In the genomic region with DNA sequence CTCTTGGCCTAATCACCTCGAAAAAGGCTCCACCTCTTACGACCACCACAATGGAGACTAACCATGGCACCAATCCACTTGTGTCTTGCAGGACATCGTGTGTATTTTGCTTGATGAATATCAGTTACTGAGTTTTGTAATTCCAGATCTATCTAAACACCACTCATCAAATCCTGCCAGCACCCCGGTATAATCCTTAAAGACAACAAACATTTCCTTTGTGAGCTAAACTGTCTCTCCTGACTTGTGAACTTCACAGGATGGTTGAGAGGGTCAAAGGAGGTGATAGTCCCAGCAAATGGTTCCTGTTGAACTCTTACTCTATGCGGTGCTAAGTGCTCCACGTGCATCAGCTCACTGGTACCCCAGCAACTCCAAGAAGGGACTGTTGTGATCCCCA, we compare ENCODE assay signal across 1 cellular context.
A peak's percentile ranks its signal among the peaks of the same experiment; 100 is the strongest.
TF ChIP-seq lines count a peak whose summit lies in the region.

No MANE protein-coding gene starts in this region.

TF ChIP-seq in HepG2, 621 proteins besides CTCF, POLR2A, EP300 and RAD21:
- TF ChIP-seq, protein P1, sequence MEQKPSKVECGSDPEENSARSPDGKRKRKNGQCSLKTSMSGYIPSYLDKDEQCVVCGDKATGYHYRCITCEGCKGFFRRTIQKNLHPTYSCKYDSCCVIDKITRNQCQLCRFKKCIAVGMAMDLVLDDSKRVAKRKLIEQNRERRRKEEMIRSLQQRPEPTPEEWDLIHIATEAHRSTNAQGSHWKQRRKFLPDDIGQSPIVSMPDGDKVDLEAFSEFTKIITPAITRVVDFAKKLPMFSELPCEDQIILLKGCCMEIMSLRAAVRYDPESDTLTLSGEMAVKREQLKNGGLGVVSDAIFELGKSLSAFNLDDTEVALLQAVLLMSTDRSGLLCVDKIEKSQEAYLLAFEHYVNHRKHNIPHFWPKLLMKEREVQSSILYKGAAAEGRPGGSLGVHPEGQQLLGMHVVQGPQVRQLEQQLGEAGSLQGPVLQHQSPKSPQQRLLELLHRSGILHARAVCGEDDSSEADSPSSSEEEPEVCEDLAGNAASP (CRISPR knock-in tag; IDR thresholded peaks at IDR 0.05; ENCODE audit: borderline replicate concordance), result peak; percentile 64; the same call in 1 of the 2 replicates
- TF ChIP-seq ZNF644 (CRISPR knock-in tag; IDR thresholded peaks at IDR 0.05; ENCODE audit: low read depth), result no peak
- TF ChIP-seq ZNF557 (CRISPR knock-in tag; IDR thresholded peaks at IDR 0.05), result no peak
- TF ChIP-seq, protein P2, sequence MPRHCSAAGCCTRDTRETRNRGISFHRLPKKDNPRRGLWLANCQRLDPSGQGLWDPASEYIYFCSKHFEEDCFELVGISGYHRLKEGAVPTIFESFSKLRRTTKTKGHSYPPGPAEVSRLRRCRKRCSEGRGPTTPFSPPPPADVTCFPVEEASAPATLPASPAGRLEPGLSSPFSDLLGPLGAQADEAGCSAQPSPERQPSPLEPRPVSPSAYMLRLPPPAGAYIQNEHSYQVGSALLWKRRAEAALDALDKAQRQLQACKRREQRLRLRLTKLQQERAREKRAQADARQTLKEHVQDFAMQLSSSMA (CRISPR knock-in tag; IDR thresholded peaks at IDR 0.05), result no peak
- TF ChIP-seq, protein P3, sequence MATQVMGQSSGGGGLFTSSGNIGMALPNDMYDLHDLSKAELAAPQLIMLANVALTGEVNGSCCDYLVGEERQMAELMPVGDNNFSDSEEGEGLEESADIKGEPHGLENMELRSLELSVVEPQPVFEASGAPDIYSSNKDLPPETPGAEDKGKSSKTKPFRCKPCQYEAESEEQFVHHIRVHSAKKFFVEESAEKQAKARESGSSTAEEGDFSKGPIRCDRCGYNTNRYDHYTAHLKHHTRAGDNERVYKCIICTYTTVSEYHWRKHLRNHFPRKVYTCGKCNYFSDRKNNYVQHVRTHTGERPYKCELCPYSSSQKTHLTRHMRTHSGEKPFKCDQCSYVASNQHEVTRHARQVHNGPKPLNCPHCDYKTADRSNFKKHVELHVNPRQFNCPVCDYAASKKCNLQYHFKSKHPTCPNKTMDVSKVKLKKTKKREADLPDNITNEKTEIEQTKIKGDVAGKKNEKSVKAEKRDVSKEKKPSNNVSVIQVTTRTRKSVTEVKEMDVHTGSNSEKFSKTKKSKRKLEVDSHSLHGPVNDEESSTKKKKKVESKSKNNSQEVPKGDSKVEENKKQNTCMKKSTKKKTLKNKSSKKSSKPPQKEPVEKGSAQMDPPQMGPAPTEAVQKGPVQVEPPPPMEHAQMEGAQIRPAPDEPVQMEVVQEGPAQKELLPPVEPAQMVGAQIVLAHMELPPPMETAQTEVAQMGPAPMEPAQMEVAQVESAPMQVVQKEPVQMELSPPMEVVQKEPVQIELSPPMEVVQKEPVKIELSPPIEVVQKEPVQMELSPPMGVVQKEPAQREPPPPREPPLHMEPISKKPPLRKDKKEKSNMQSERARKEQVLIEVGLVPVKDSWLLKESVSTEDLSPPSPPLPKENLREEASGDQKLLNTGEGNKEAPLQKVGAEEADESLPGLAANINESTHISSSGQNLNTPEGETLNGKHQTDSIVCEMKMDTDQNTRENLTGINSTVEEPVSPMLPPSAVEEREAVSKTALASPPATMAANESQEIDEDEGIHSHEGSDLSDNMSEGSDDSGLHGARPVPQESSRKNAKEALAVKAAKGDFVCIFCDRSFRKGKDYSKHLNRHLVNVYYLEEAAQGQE (IDR thresholded peaks at IDR 0.05; ENCODE audit: borderline replicate concordance in 1 of 2, low read depth in 1 of 2, low read length in 2 of 2), result no peak
- TF ChIP-seq RXRB (CRISPR knock-in tag; IDR thresholded peaks at IDR 0.05; ENCODE audit: borderline replicate concordance), result 0 out of 2 replicates have a peak, but pooled peaks have one; percentile 27
- no peak for TF ChIP-seq NCOA1 (CRISPR knock-in tag; IDR thresholded peaks at IDR 0.05)
- TF ChIP-seq, protein P4, sequence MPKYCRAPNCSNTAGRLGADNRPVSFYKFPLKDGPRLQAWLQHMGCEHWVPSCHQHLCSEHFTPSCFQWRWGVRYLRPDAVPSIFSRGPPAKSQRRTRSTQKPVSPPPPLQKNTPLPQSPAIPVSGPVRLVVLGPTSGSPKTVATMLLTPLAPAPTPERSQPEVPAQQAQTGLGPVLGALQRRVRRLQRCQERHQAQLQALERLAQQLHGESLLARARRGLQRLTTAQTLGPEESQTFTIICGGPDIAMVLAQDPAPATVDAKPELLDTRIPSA (CRISPR knock-in tag; IDR thresholded peaks at IDR 0.05; ENCODE audit: borderline replicate concordance), result no peak
- TF ChIP-seq, protein P5, sequence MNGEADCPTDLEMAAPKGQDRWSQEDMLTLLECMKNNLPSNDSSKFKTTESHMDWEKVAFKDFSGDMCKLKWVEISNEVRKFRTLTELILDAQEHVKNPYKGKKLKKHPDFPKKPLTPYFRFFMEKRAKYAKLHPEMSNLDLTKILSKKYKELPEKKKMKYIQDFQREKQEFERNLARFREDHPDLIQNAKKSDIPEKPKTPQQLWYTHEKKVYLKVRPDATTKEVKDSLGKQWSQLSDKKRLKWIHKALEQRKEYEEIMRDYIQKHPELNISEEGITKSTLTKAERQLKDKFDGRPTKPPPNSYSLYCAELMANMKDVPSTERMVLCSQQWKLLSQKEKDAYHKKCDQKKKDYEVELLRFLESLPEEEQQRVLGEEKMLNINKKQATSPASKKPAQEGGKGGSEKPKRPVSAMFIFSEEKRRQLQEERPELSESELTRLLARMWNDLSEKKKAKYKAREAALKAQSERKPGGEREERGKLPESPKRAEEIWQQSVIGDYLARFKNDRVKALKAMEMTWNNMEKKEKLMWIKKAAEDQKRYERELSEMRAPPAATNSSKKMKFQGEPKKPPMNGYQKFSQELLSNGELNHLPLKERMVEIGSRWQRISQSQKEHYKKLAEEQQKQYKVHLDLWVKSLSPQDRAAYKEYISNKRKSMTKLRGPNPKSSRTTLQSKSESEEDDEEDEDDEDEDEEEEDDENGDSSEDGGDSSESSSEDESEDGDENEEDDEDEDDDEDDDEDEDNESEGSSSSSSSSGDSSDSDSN (CRISPR knock-in tag; IDR thresholded peaks at IDR 0.05), result no peak
- no peak for TF ChIP-seq SRSF9 (IDR thresholded peaks at IDR 0.05; ENCODE audit: borderline replicate concordance, insufficient read depth, low read depth, low read length, poor library complexity, severe bottlenecking)
- TF ChIP-seq ZNF558 (CRISPR knock-in tag; IDR thresholded peaks at IDR 0.05; ENCODE audit: borderline replicate concordance), result no peak
- TF ChIP-seq TOPORS (CRISPR knock-in tag; IDR thresholded peaks at IDR 0.05), result no peak
- TF ChIP-seq, protein P6, sequence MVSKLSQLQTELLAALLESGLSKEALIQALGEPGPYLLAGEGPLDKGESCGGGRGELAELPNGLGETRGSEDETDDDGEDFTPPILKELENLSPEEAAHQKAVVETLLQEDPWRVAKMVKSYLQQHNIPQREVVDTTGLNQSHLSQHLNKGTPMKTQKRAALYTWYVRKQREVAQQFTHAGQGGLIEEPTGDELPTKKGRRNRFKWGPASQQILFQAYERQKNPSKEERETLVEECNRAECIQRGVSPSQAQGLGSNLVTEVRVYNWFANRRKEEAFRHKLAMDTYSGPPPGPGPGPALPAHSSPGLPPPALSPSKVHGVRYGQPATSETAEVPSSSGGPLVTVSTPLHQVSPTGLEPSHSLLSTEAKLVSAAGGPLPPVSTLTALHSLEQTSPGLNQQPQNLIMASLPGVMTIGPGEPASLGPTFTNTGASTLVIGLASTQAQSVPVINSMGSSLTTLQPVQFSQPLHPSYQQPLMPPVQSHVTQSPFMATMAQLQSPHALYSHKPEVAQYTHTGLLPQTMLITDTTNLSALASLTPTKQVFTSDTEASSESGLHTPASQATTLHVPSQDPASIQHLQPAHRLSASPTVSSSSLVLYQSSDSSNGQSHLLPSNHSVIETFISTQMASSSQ (IDR thresholded peaks at IDR 0.05; ENCODE audit: low read depth), result no peak
- TF ChIP-seq, protein P6 (CRISPR knock-in tag; IDR thresholded peaks at IDR 0.05; ENCODE audit: borderline replicate concordance), result no peak
- TF ChIP-seq, protein P7, sequence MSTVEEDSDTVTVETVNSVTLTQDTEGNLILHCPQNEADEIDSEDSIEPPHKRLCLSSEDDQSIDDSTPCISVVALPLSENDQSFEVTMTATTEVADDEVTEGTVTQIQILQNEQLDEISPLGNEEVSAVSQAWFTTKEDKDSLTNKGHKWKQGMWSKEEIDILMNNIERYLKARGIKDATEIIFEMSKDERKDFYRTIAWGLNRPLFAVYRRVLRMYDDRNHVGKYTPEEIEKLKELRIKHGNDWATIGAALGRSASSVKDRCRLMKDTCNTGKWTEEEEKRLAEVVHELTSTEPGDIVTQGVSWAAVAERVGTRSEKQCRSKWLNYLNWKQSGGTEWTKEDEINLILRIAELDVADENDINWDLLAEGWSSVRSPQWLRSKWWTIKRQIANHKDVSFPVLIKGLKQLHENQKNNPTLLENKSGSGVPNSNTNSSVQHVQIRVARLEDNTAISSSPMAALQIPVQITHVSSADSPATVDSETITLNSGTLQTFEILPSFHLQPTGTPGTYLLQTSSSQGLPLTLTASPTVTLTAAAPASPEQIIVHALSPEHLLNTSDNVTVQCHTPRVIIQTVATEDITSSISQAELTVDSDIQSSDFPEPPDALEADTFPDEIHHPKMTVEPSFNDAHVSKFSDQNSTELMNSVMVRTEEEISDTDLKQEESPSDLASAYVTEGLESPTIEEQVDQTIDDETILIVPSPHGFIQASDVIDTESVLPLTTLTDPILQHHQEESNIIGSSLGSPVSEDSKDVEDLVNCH (CRISPR knock-in tag; IDR thresholded peaks at IDR 0.05), result no peak
TF ChIP-seq in HepG2: peak in this region for 2.
